ENCODE assay signal across 16 cellular contexts in the genomic region with DNA sequence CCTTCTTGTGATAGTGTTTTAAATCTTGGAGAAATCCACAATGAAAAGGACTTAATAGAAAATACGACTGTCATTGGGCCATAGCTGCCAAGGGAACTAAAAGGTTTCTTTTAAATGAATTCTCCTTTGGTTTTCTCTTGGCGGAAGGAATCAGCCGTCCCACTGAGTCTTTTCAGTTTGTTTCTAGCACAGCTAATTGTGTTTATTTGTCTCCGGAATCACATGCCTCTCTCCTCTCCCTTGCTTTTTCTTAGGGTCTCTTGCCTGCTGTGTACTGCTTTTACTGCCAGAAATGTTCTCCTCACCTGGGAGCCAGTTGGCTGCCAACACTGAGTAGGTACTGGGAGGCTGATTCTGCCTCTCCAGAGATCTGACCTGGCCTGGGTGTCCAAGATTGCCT.
"Had no signal": no experiment of that assay in that cellular context is flagged by ENCODE, and none has a peak within 500 bp of the region (broad histone marks: within the 10 kb centered on the region; RNA-seq: fewer than 3 reads in every experiment).

No MANE protein-coding gene starts in this region.

- H3K27me3 ChIP-seq: ascending aorta, colonic mucosa, esophagus muscularis mucosa, hepatocyte had no signal

- H3K4me2 ChIP-seq: hepatocyte had no signal

- H3K27ac Mint-ChIP-seq: activated CD8-positive, alpha-beta T cell treated with anti-CD3 and anti-CD28 coated beads for 36 hours; natural killer cell treated with Interleukin-12 subunit alpha and Interleukin-12 subunit beta and Interleukin-15 and Interleukin-18, amount 100 ng/mL, for 72 hours; stimulated activated naive CD8-positive, alpha-beta T cell treated with anti-CD3 and anti-CD28 coated beads, Interleukin-15, amount 100 ng/mL, for 72 hours; WTC11 had no signal

- H3K4me3 Mint-ChIP-seq: activated CD8-positive, alpha-beta T cell treated with anti-CD3 and anti-CD28 coated beads for 36 hours; memory B cell; natural killer cell treated with Interleukin-12 subunit alpha and Interleukin-12 subunit beta and Interleukin-15 and Interleukin-18, amount 100 ng/mL, for 72 hours; stimulated activated naive CD8-positive, alpha-beta T cell treated with anti-CD3 and anti-CD28 coated beads, Interleukin-15, amount 100 ng/mL, for 72 hours; WTC11 had no signal

- H3K4me1 ChIP-seq: ascending aorta had no signal

- DNase-seq: activated CD4-positive, alpha-beta T cell treated with anti-CD3 and anti-CD28 coated beads for 48 hours; activated CD8-positive, alpha-beta T cell treated with anti-CD3 and anti-CD28 coated beads for 36 hours; activated effector memory CD4-positive, alpha-beta T cell treated with anti-CD3 and anti-CD28 coated beads, Interleukin-2, amount 50 U/mL, for 16 hours; activated T-cell treated with anti-CD3 and anti-CD28 coated beads, Interleukin-2, amount 50 U/mL, for 48 hours; colonic mucosa; effector CD4-positive, alpha-beta T cell; left ventricle myocardium inferior; stimulated activated CD4-positive, alpha-beta T cell treated with anti-CD3 and anti-CD28 coated beads, Interleukin-1b, Interleukin-23, amount 100 ng/mL, for 48 hours; stimulated activated naive CD8-positive, alpha-beta T cell treated with anti-CD3 and anti-CD28 coated beads, Interleukin-15, amount 100 ng/mL, for 72 hours had no signal

- H3K27ac ChIP-seq: ascending aorta, colonic mucosa, esophagus muscularis mucosa, hepatocyte, left ventricle myocardium inferior had no signal

- ATAC-seq: activated CD8-positive, alpha-beta T cell treated with anti-CD3 and anti-CD28 coated beads for 36 hours; natural killer cell treated with Interleukin-12 subunit alpha and Interleukin-12 subunit beta and Interleukin-15 and Interleukin-18, amount 100 ng/mL, for 72 hours; sciatic nerve; stimulated activated naive CD8-positive, alpha-beta T cell treated with anti-CD3 and anti-CD28 coated beads, Interleukin-15, amount 100 ng/mL, for 72 hours; WTC11 had no signal

- H2AFZ ChIP-seq: hepatocyte had no signal

- H3K9me3 ChIP-seq: ascending aorta, colonic mucosa, esophagus muscularis mucosa, left ventricle myocardium inferior had no signal

- H3K4me3 ChIP-seq: ascending aorta, colonic mucosa, esophagus muscularis mucosa, hepatocyte, left ventricle myocardium inferior had no signal

- H3K36me3 ChIP-seq: ascending aorta, colonic mucosa, esophagus muscularis mucosa, left ventricle myocardium inferior had no signal

- H3K27me3 Mint-ChIP-seq: activated CD8-positive, alpha-beta T cell treated with anti-CD3 and anti-CD28 coated beads for 36 hours; memory B cell; natural killer cell treated with Interleukin-12 subunit alpha and Interleukin-12 subunit beta and Interleukin-15 and Interleukin-18, amount 100 ng/mL, for 72 hours; stimulated activated naive CD8-positive, alpha-beta T cell treated with anti-CD3 and anti-CD28 coated beads, Interleukin-15, amount 100 ng/mL, for 72 hours had no signal
